Comparison of ENCODE assay signal across 1 cellular context in genomic region chr10:127679642-127680255, GRCh38.
TF ChIP-seq lines count a peak whose summit lies in the region.

No MANE protein-coding gene starts in this region.

TF ChIP-seq in SK-N-SH, 30 proteins besides CTCF, POLR2A, EP300 and RAD21 (continued from another document):
- TF ChIP-seq ZBTB33 (IDR thresholded peaks at IDR 0.05; ENCODE audit: borderline replicate concordance, low read depth) (no peak), GATA2 (CRISPR knock-in tag; IDR thresholded peaks at IDR 0.05) (no peak), FOXJ3 (CRISPR knock-in tag; IDR thresholded peaks at IDR 0.05) (no peak)
TF ChIP-seq in SK-N-SH: peak in this region for 0.
